17 cellular contexts compared by ENCODE assay signal in the genomic region with DNA sequence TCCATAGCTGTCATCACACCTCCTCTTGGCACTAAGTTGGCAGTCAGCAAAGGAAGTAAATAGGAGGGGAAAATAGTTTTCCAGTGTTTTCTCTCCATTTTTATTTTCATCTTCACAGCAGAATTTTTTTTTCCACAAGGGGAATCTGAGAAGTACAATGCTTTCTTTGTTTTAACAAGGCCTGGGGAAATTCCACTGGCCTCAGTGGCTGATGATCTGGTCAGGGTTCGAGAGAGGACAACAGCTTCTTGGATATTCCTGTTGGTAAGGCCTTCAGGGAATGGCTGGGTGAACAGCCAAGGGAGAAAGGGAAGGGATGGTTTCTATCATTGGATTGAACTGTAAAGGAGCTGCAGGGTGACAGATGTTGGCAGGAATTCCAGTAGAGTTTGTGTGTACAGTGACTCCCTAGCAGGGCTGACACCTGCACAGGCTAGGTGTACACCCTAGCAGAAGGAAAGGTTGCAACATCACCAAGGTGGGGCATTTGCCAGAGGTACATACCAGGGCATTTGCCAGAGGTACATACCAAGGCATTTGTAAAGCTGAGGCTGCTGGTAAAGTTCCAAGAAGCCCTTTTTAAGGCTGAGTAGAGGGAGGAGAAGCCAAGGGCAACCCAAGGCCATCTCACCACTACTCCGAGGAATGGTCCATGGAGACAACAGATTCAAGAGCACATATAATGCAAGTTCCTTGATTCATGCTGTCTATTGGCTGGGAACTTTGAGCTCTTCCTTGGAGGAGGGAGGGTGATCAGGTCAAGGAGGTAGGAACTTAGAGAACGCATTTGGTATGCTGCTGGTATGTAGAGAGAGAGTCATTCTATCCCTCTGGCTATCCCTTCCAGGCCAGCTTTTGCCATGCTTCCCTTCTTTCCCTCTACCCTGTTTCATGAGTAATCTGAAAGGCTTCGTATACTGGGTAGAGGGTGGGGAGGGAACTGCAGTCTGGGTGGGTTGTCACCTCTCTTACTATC. TPM values are rescaled to one million over a fixed set of nuclear protein-coding genes. Genes with fewer than 3 reads are reported as not detected.
DNase-seq lines count a peak whose midpoint lies in the region; ATAC-seq and TF ChIP-seq lines count a peak whose summit lies in the region.
"Had no signal": no experiment of that assay in that cellular context is flagged by ENCODE, and none has a peak within 500 bp of the region (broad histone marks: within the 10 kb centered on the region; RNA-seq: fewer than 3 reads in every experiment).

No MANE protein-coding gene starts in this region.

- peak overlapping the region; percentile 55 for H3K4me2 ChIP-seq in mammary epithelial cell (ENCODE audit: insufficient read depth, low read depth, low read length)

- BruUV-seq in mammary epithelial cell (replicated peaks; lab: Mats Ljungman, UMichigan), result no TSS peak

- peaks cover 34% of the 10 kb centered on the region for H3K4me1 Mint-ChIP-seq in endodermal cell

- H3K27ac ChIP-seq in mammary epithelial cell (ENCODE audit: insufficient read depth, low read depth, low read length) (peak overlapping the region; percentile 86), upper lobe of left lung (peak overlapping the region in 3 of 4 donors; percentile 19 to 36 (median 23)), endodermal cell (ENCODE audit: low read depth, low read length) (no peak overlapping the region)
- H3K27ac ChIP-seq: body of pancreas had no signal

- ATAC-seq in Right ventricle myocardium inferior (peak; percentile 6), upper lobe of left lung (ENCODE audit: low FRiP score in 2 of 2) (peak; percentile 58 to 84), GM19463 (IDR thresholded peaks at IDR 0.05; ENCODE audit: unreplicated experiment) (no peak)
- ATAC-seq: body of pancreas; HCT116; stimulated activated effector memory CD8-positive, alpha-beta T cell treated with anti-CD3 and anti-CD28 coated beads, Interleukin-12 subunit alpha, Interleukin-12 subunit beta, amount 100 ng/mL, for 72 hours had no signal

- no peak overlapping the region for H3K4me3 Mint-ChIP-seq in endodermal cell
- H3K4me3 Mint-ChIP-seq: activated CD4-positive, alpha-beta T cell treated with anti-CD3 and anti-CD28 coated beads, Interleukin-2, amount 10 ng/mL, durations not matched to agents 7 days and 5 days; activated naive CD4-positive, alpha-beta T cell treated with anti-CD3 and anti-CD28 coated beads, Interleukin-2, amount 50 U/mL, for 24 hours; stimulated activated effector memory CD8-positive, alpha-beta T cell treated with anti-CD3 and anti-CD28 coated beads, Interleukin-12 subunit alpha, Interleukin-12 subunit beta, amount 100 ng/mL, for 72 hours had no signal

- H3K9ac ChIP-seq in mammary epithelial cell (ENCODE audit: insufficient read depth, low read length), result no peak overlapping the region
- no peak overlapping the region for H3K9ac ChIP-seq in endodermal cell (ENCODE audit: extremely low read depth, low read length, poor library complexity, severe bottlenecking)

- no peaks in the 10 kb centered on the region for H4K20me1 ChIP-seq in mammary epithelial cell (ENCODE audit: insufficient read depth, low read length)

- no peak overlapping the region for H3K4me3 ChIP-seq in mammary epithelial cell (replicated peaks in 1 of 3; ENCODE audit: insufficient read depth in 1 of 3, low read depth in 2 of 3, low read length in 3 of 3)
- no peak overlapping the region for H3K4me3 ChIP-seq in kidney epithelial cell (ENCODE audit: low read depth, low read length)
- no peak overlapping the region for H3K4me3 ChIP-seq in upper lobe of left lung
- no peak overlapping the region for H3K4me3 ChIP-seq in endodermal cell (ENCODE audit: low read length)
- H3K4me3 ChIP-seq: body of pancreas had no signal

- CTCF ChIA-PET in mammary epithelial cell (lab: Charles Lee; ENCODE audit: low non-redundant PET), result interaction anchor here (0.5 to 0.9 kb wide), 3 partner anchors 40 to 135 kb away, joined by 3 to 4 read pairs (median 3); no protein-coding TSS in a partner anchor

- DNase-seq in Right ventricle myocardium inferior (ENCODE audit: missing footprints) (no peak), cardiac septum (ENCODE audit: low spot score) (no peak), mammary epithelial cell (peak; percentile 95), kidney epithelial cell (ENCODE audit: low read depth) (peak; percentile 19), upper lobe of left lung (peak in 1 of 2 donors; percentile 83), endodermal cell (no peak)
- no peak for DNase-seq in stimulated activated CD4-positive, alpha-beta T cell treated with anti-CD3 and anti-CD28 coated beads, Interleukin-12 subunit alpha, Interleukin-12 subunit beta, amount 100 ng/mL, for 4 hours
- DNase-seq: activated CD4-positive, alpha-beta T cell treated with anti-CD3 and anti-CD28 coated beads, Interleukin-2, amount 10 ng/mL, durations not matched to agents 7 days and 5 days; dermis blood vessel endothelial cell; DMS79; kidney glomerular epithelial cell had no signal

- no peaks in the 10 kb centered on the region for H3K36me3 Mint-ChIP-seq in endodermal cell (ENCODE audit: low read depth)
- H3K36me3 Mint-ChIP-seq: activated naive CD4-positive, alpha-beta T cell treated with anti-CD3 and anti-CD28 coated beads, Interleukin-2, amount 50 U/mL, for 24 hours; stimulated activated effector memory CD8-positive, alpha-beta T cell treated with anti-CD3 and anti-CD28 coated beads, Interleukin-12 subunit alpha, Interleukin-12 subunit beta, amount 100 ng/mL, for 72 hours had no signal

- in situ Hi-C loops in mammary epithelial cell (cut with MboI; ENCODE audit: low sequenced_read_pairs in 2 of 2), result no loop called here

- H3K79me2 ChIP-seq in mammary epithelial cell (ENCODE audit: insufficient read depth, low read length), result no peaks in the 10 kb centered on the region

- WGBS in mammary epithelial cell (ENCODE audit: low coverage, missing lambda C conversion rate), result 0% methylated on average over 3 of the region's 4 CpGs
- WGBS in upper lobe of left lung, 2 donors, result 73 to 79% methylated on average over 4 of the region's 4 CpGs
- WGBS in endodermal cell (ENCODE audit: insufficient coverage in 1 of 2, insufficient read length in 1 of 2), 2 experiments, result 80 to 89% methylated on average over 2 to 4 of the region's 4 CpGs

- TF ChIP-seq POLR2A in upper lobe of left lung (IDR thresholded peaks at IDR 0.05), result no peak

- no peaks in the 10 kb centered on the region for H3K9me3 ChIP-seq in mammary epithelial cell (replicated peaks; ENCODE audit: insufficient read depth, low read length)
- H3K9me3 ChIP-seq in upper lobe of left lung, result no peaks in the 10 kb centered on the region
- H3K9me3 ChIP-seq in endodermal cell (ENCODE audit: control insufficient read depth, low read length), result no peaks in the 10 kb centered on the region
- H3K9me3 ChIP-seq: body of pancreas had no signal

- intact Hi-C loops in Right ventricle myocardium inferior (cut with DNase I), result no loop called here
- intact Hi-C loops in cardiac septum (cut with DNase I), result no loop called here
- intact Hi-C loops in mammary epithelial cell (cut with micrococcal nuclease), result loop anchor here (2.0 to 5.0 kb wide), 2 partner anchors 17 to 35 kb away; no protein-coding TSS in a partner anchor

- H3K4me1 ChIP-seq in mammary epithelial cell (ENCODE audit: insufficient read depth, low read length) (peaks cover 72% of the 10 kb centered on the region), upper lobe of left lung (peaks cover 31 to 60% (median 41%) of the 10 kb centered on the region in 4 donors), endodermal cell (ENCODE audit: control insufficient read depth, insufficient read depth, low read length) (peaks cover 5% of the 10 kb centered on the region)
- H3K4me1 ChIP-seq: body of pancreas had no signal

- H3K27me3 Mint-ChIP-seq in endodermal cell (ENCODE audit: insufficient read depth), result peaks cover 51% of the 10 kb centered on the region
- H3K27me3 Mint-ChIP-seq: activated naive CD4-positive, alpha-beta T cell treated with anti-CD3 and anti-CD28 coated beads, Interleukin-2, amount 50 U/mL, for 24 hours had no signal

- peak overlapping the region; percentile 78 for H2AFZ ChIP-seq in mammary epithelial cell (ENCODE audit: low read depth, low read length)

- H3K27ac Mint-ChIP-seq in endodermal cell, result no peak overlapping the region
- H3K27ac Mint-ChIP-seq: activated CD4-positive, alpha-beta T cell treated with anti-CD3 and anti-CD28 coated beads, Interleukin-2, amount 10 ng/mL, durations not matched to agents 7 days and 5 days; activated naive CD4-positive, alpha-beta T cell treated with anti-CD3 and anti-CD28 coated beads, Interleukin-2, amount 50 U/mL, for 24 hours; stimulated activated effector memory CD8-positive, alpha-beta T cell treated with anti-CD3 and anti-CD28 coated beads, Interleukin-12 subunit alpha, Interleukin-12 subunit beta, amount 100 ng/mL, for 72 hours had no signal

- no peaks in the 10 kb centered on the region for H3K36me3 ChIP-seq in mammary epithelial cell (ENCODE audit: insufficient read depth, low read length)
- H3K36me3 ChIP-seq in kidney epithelial cell (ENCODE audit: control insufficient read depth, insufficient read depth, low read length), result no peaks in the 10 kb centered on the region
- peaks cover 0 to 3% (median 0%) of the 10 kb centered on the region in 4 donors for H3K36me3 ChIP-seq in upper lobe of left lung
- no peaks in the 10 kb centered on the region for H3K36me3 ChIP-seq in endodermal cell (ENCODE audit: control insufficient read depth, insufficient read depth, low read length)

- H3K9me3 Mint-ChIP-seq in endodermal cell, result no peaks in the 10 kb centered on the region
- H3K9me3 Mint-ChIP-seq: activated naive CD4-positive, alpha-beta T cell treated with anti-CD3 and anti-CD28 coated beads, Interleukin-2, amount 50 U/mL, for 24 hours; stimulated activated effector memory CD8-positive, alpha-beta T cell treated with anti-CD3 and anti-CD28 coated beads, Interleukin-12 subunit alpha, Interleukin-12 subunit beta, amount 100 ng/mL, for 72 hours had no signal

- TF ChIP-seq EP300 in upper lobe of left lung (IDR thresholded peaks at IDR 0.05), result no peak

- TF ChIP-seq CTCF in mammary epithelial cell (conservative IDR thresholded peaks at IDR 0.05 in 1 of 2, IDR thresholded peaks at IDR 0.05 in 1 of 2; ENCODE audit: extremely low read depth in 1 of 2, insufficient read depth in 1 of 2, low read depth in 1 of 2, low read length in 2 of 2) (no peak), kidney epithelial cell (IDR thresholded peaks at IDR 0.05; ENCODE audit: insufficient read depth, low read length, poor library complexity, severe bottlenecking) (no peak), upper lobe of left lung (IDR thresholded peaks at IDR 0.05) (no peak), endodermal cell (conservative IDR thresholded peaks at IDR 0.05) (no peak)

- no peaks in the 10 kb centered on the region for H3K27me3 ChIP-seq in mammary epithelial cell (ENCODE audit: insufficient read depth, low read length)
- H3K27me3 ChIP-seq in kidney epithelial cell (ENCODE audit: control insufficient read depth, insufficient read depth, low read length), result no peaks in the 10 kb centered on the region
- H3K27me3 ChIP-seq in upper lobe of left lung, result no peaks in the 10 kb centered on the region
- peaks cover 43% of the 10 kb centered on the region for H3K27me3 ChIP-seq in endodermal cell (ENCODE audit: control insufficient read depth, insufficient read depth, low read length, poor library complexity, severe bottlenecking)
- H3K27me3 ChIP-seq: body of pancreas had no signal

- dilution Hi-C loops in mammary epithelial cell (cut with HindIII; ENCODE audit: low sequenced_read_pairs), result no loop called here

RNA-seq across cellular contexts. Expression of a gene that starts 3.1 kb away (rescaled TPM):
- total RNA-seq in Right ventricle myocardium inferior, result 11.3 TPM
- total RNA-seq in cardiac septum, result 9.9 TPM
- total RNA-seq in mammary epithelial cell, result 100 to 1,000 TPM in 1 of 2 donors, 10 to 100 TPM in 1; 17.0 to 255 TPM
- 27.4 TPM for polyA plus RNA-seq in mammary epithelial cell
- polyA minus RNA-seq in mammary epithelial cell, result 17.0 TPM
- 0.14 and 0.29 TPM in 2 replicates for total RNA-seq in kidney epithelial cell
- 10 to 100 TPM in 4 of 6 donors, 1 to 10 TPM in 2; 6.3 to 83.5 (median 38.2) TPM for total RNA-seq in upper lobe of left lung
- 1 to 10 TPM; 1.4 to 1.6 TPM for total RNA-seq in endodermal cell
- polyA plus RNA-seq in endodermal cell (2013, experiment 1 of 2), result 2.2 TPM
- polyA plus RNA-seq in endodermal cell (2013, experiment 2 of 2), result 1.9 TPM
- total RNA-seq: activated CD4-positive, alpha-beta T cell treated with anti-CD3 and anti-CD28 coated beads, Interleukin-2, amount 10 ng/mL, durations not matched to agents 7 days and 5 days; osteoblast had no signal

Comparison
In these comparisons a context has a peak if more than half of its experiments do, and no peak if none do; other contexts are left out.
1. DNase-seq: peak in mammary epithelial cell (single experiment) and kidney epithelial cell (single experiment); none in Right ventricle myocardium inferior (single experiment), cardiac septum (single experiment), endodermal cell (single experiment) and stimulated activated CD4-positive, alpha-beta T cell treated with anti-CD3 and anti-CD28 coated beads, Interleukin-12 subunit alpha, Interleukin-12 subunit beta, amount 100 ng/mL, for 4 hours (single experiment).